ENCODE assay signal across 2 cellular contexts in the genomic region with DNA sequence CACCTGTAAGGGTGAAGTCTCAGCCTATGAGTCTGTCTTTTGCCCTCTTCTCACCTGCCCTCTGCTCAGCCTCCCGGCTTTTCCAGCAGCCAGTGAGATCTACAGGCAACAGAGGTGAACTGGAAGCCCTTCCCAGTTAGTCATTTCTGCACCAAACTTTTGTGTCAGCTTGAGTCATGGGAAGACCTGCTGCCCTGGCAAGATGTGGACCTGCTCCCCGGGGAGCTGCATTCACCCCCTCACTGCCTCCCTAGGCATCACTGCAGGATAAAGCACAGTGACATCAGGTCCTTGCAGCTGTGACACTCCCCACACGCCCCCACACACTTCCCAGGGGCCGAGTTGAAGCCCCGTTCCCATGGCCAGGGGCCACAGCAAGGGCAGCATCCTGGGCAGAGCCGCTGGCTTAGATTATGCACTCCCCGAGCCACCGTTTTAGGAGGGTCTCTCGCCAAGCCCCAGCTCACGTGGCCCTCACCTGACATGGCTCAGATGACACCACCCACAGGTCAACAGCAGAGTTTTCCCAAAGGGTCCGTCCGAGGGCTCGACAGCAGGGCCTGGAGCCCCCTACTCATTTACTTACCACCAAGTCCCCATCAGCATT.
TF ChIP-seq lines count a peak whose summit lies in the region.

No MANE protein-coding gene starts in this region.

TF ChIP-seq in HCT116, 20 proteins besides CTCF, POLR2A, EP300 and RAD21:
- TF ChIP-seq, protein P1, sequence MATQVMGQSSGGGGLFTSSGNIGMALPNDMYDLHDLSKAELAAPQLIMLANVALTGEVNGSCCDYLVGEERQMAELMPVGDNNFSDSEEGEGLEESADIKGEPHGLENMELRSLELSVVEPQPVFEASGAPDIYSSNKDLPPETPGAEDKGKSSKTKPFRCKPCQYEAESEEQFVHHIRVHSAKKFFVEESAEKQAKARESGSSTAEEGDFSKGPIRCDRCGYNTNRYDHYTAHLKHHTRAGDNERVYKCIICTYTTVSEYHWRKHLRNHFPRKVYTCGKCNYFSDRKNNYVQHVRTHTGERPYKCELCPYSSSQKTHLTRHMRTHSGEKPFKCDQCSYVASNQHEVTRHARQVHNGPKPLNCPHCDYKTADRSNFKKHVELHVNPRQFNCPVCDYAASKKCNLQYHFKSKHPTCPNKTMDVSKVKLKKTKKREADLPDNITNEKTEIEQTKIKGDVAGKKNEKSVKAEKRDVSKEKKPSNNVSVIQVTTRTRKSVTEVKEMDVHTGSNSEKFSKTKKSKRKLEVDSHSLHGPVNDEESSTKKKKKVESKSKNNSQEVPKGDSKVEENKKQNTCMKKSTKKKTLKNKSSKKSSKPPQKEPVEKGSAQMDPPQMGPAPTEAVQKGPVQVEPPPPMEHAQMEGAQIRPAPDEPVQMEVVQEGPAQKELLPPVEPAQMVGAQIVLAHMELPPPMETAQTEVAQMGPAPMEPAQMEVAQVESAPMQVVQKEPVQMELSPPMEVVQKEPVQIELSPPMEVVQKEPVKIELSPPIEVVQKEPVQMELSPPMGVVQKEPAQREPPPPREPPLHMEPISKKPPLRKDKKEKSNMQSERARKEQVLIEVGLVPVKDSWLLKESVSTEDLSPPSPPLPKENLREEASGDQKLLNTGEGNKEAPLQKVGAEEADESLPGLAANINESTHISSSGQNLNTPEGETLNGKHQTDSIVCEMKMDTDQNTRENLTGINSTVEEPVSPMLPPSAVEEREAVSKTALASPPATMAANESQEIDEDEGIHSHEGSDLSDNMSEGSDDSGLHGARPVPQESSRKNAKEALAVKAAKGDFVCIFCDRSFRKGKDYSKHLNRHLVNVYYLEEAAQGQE (IDR thresholded peaks at IDR 0.05; ENCODE audit: low read depth) = no peak
- TF ChIP-seq ZFX (IDR thresholded peaks at IDR 0.05) (no peak), CBX3 (IDR thresholded peaks at IDR 0.05; ENCODE audit: low read depth) (no peak), TCF7L2 (IDR thresholded peaks at IDR 0.05; ENCODE audit: borderline replicate concordance, extremely low read depth, insufficient read depth, insufficient read length) (no peak), EGR1 (IDR thresholded peaks at IDR 0.05; ENCODE audit: low read depth) (no peak), SRF (IDR thresholded peaks at IDR 0.05; ENCODE audit: low read depth) (no peak), JUND (IDR thresholded peaks at IDR 0.05) (no peak), SIN3A (IDR thresholded peaks at IDR 0.05; ENCODE audit: low read depth) (no peak), ZNF274 (IDR thresholded peaks at IDR 0.05; ENCODE audit: low read depth, low read length) (no peak), EZH2phosphoT487 (IDR thresholded peaks at IDR 0.05; ENCODE audit: borderline replicate concordance) (no peak)

TF ChIP-seq in GM12878, 131 proteins besides CTCF, POLR2A, EP300 and RAD21:
- TF ChIP-seq, protein P2, sequence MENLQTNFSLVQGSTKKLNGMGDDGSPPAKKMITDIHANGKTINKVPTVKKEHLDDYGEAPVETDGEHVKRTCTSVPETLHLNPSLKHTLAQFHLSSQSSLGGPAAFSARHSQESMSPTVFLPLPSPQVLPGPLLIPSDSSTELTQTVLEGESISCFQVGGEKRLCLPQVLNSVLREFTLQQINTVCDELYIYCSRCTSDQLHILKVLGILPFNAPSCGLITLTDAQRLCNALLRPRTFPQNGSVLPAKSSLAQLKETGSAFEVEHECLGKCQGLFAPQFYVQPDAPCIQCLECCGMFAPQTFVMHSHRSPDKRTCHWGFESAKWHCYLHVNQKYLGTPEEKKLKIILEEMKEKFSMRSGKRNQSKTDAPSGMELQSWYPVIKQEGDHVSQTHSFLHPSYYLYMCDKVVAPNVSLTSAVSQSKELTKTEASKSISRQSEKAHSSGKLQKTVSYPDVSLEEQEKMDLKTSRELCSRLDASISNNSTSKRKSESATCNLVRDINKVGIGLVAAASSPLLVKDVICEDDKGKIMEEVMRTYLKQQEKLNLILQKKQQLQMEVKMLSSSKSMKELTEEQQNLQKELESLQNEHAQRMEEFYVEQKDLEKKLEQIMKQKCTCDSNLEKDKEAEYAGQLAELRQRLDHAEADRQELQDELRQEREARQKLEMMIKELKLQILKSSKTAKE (IDR thresholded peaks at IDR 0.05; ENCODE audit: low read depth, poor library complexity, severe bottlenecking) = no peak
- TF ChIP-seq SMARCA5 (IDR thresholded peaks at IDR 0.05) = no peak
- peak in 1 of 2 experiments; percentile 24; a peak in 1 of 3 replicates for TF ChIP-seq EGR1 (IDR thresholded peaks at IDR 0.05; ENCODE audit: borderline replicate concordance in 1 of 2, low read depth in 2 of 2, low read length in 2 of 2)
- no peak for TF ChIP-seq LARP7 (IDR thresholded peaks at IDR 0.05)
- no peak for TF ChIP-seq MTA2 (IDR thresholded peaks at IDR 0.05; ENCODE audit: low read depth)
- peak; percentile 61 for TF ChIP-seq MEF2B (IDR thresholded peaks at IDR 0.05; ENCODE audit: partially characterized antibody, poor library complexity, severe bottlenecking)
- no peak for TF ChIP-seq RELA (IDR thresholded peaks at IDR 0.05; ENCODE audit: borderline replicate concordance, partially characterized antibody)
- no peak for TF ChIP-seq CREM (IDR thresholded peaks at IDR 0.05; ENCODE audit: low read depth)
- no peak for TF ChIP-seq FOXK2 (IDR thresholded peaks at IDR 0.05)
- no peak for TF ChIP-seq RCOR1 (conservative IDR thresholded peaks at IDR 0.05; ENCODE audit: low read depth, low read length)
- no peak for TF ChIP-seq SIN3A (IDR thresholded peaks at IDR 0.05; ENCODE audit: low read depth, low read length)
- TF ChIP-seq ZBED1 (IDR thresholded peaks at IDR 0.05; ENCODE audit: borderline replicate concordance) = no peak
